Comparison of ENCODE assay signal across 19 cellular contexts in genomic region chr11:40380871-40381270, GRCh38.
DNase-seq lines count a peak whose midpoint lies in the region; ATAC-seq, FAIRE-seq and TF ChIP-seq lines count a peak whose summit lies in the region.
"Had no signal": no experiment of that assay in that cellular context is flagged by ENCODE, and none has a peak within 500 bp of the region (broad histone marks: within the 10 kb centered on the region; RNA-seq: fewer than 3 reads in every experiment).

No MANE protein-coding gene starts in this region.

- H3K27ac ChIP-seq in IMR-90 (ENCODE audit: insufficient read depth, low read length): no peak overlapping the region
- H3K27ac ChIP-seq in right lobe of liver: no peak overlapping the region

- H3K4me2 ChIP-seq in IMR-90 (ENCODE audit: low read depth, low read length): no peak overlapping the region
- H3K4me2 ChIP-seq: GM23338 had no signal

- H2BK120ac ChIP-seq in IMR-90 (ENCODE audit: low read depth, low read length): no peak overlapping the region

- no peak overlapping the region for H3K23ac ChIP-seq in IMR-90 (ENCODE audit: low read depth, low read length)

- no peak overlapping the region for H2BK5ac ChIP-seq in IMR-90 (ENCODE audit: low read depth, low read length, poor library complexity, severe bottlenecking)

- no peak for TF ChIP-seq POLR2A in IMR-90 (IDR thresholded peaks at IDR 0.05; ENCODE audit: low read depth, low read length)
- TF ChIP-seq POLR2A in right lobe of liver (IDR thresholded peaks at IDR 0.05): no peak

- no peak overlapping the region for H2AFZ ChIP-seq in IMR-90 (replicated peaks; ENCODE audit: low read length, poor library complexity)
- H2AFZ ChIP-seq: GM23338 had no signal

- dilution Hi-C loops in IMR-90 (cut with HindIII; ENCODE audit: low sequenced_read_pairs, unreplicated experiment): no loop called here

- POLR2A ChIA-PET in IMR-90 (lab: Charles Lee; ENCODE audit: unreplicated experiment): no interaction called here

- no TSS peak for BruUV-seq in IMR-90 (replicated peaks; lab: Mats Ljungman, UMichigan)

- in situ Hi-C loops in IMR-90 (cut with MboI; ENCODE audit: low sequenced_read_pairs): no loop called here

- no peak overlapping the region for H2BK20ac ChIP-seq in IMR-90 (ENCODE audit: low read depth, low read length)

- intact Hi-C loops in IMR-90 (cut with micrococcal nuclease) (no loop called here), right lobe of liver (cut with DNase I) (no loop called here)

- no peaks in the 10 kb centered on the region for H3K9me1 ChIP-seq in IMR-90 (ENCODE audit: insufficient read depth, low read length)

- WGBS in IMR-90 (ENCODE audit: extremely low coverage in 2 of 2, insufficient read length in 1 of 2), 2 experiments: no CpG with 5 or more reads among the region's 5 CpGs
- 71% methylated on average over 5 of the region's 5 CpGs for WGBS in right lobe of liver (ENCODE audit: insufficient coverage, low coverage, low lambda C conversion rate, missing lambda C conversion rate)

- ATAC-seq in IMR-90 (ENCODE audit: low read depth): no peak
- peak in 3 of 4 donors; percentile 22 to 33 (median 32) for ATAC-seq in right lobe of liver
- no peak for ATAC-seq in GM19397 (IDR thresholded peaks at IDR 0.05; ENCODE audit: unreplicated experiment)
- ATAC-seq: GM23338 had no signal

- H3K79me1 ChIP-seq in IMR-90 (ENCODE audit: low read depth in 1 of 2, low read length in 2 of 2): no peaks in the 10 kb centered on the region

- no peak overlapping the region for H2AK9ac ChIP-seq in IMR-90 (replicated peaks; ENCODE audit: low read depth, low read length, poor library complexity)

- H2BK15ac ChIP-seq in IMR-90 (ENCODE audit: low read depth, low read length): no peak overlapping the region

- no peak overlapping the region for H3K4me3 ChIP-seq in IMR-90 (ENCODE audit: insufficient read depth, low read depth, low read length)
- H3K4me3 ChIP-seq in fibroblast of mammary gland (ENCODE audit: control insufficient read depth, low read depth, low read length): no peak overlapping the region
- no peak overlapping the region for H3K4me3 ChIP-seq in right lobe of liver
- H3K4me3 ChIP-seq: GM23338 had no signal

- TF ChIP-seq CTCF in IMR-90 (conservative IDR thresholded peaks at IDR 0.05; ENCODE audit: low read depth, low read length) (no peak), fibroblast of mammary gland (conservative IDR thresholded peaks at IDR 0.05; ENCODE audit: control insufficient read depth, insufficient read depth, low read depth, low read length) (no peak), right lobe of liver (IDR thresholded peaks at IDR 0.05) (no peak)

- no peak overlapping the region for H2AK5ac ChIP-seq in IMR-90 (ENCODE audit: low read depth, low read length)

- no peak for FAIRE-seq in urothelium cell line (lab: Jason Lieb, UNC)
- FAIRE-seq: A204.1, D721Med, G401.6, GM12891, H54 had no signal

- DNase-seq in IMR-90 (no peak), fibroblast of mammary gland (ENCODE audit: low read depth) (peak; percentile 19), right lobe of liver (no peak), NK-92 (lab: John Stamatoyannopoulos, UW; ENCODE audit: unreplicated experiment) (no peak), Kasumi-1 (lab: John Stamatoyannopoulos, UW) (no peak), urothelium cell line (ENCODE audit: low spot score) (no peak)
- DNase-seq: ACHN; BE2C; C1 segment of cervical spinal cord; Caco-2; CD4-positive, CD25-positive, alpha-beta regulatory T cell; CD8-positive, alpha-beta memory T cell had no signal

- CTCF ChIA-PET in IMR-90 (lab: Yijun Ruan, JAX): no interaction called here

- no peak for TF ChIP-seq RAD21 in IMR-90 (IDR thresholded peaks at IDR 0.05; ENCODE audit: low read length)

- no peak overlapping the region for H3K9ac ChIP-seq in IMR-90 (ENCODE audit: low read depth, low read length)

- no peak overlapping the region for H4K5ac ChIP-seq in IMR-90 (ENCODE audit: low read depth, low read length)

- no peak overlapping the region for H3K14ac ChIP-seq in IMR-90 (replicated peaks; ENCODE audit: low read depth, low read length)

- no peak overlapping the region for H3K18ac ChIP-seq in IMR-90 (ENCODE audit: low read depth, low read length)

- H4K20me1 ChIP-seq in IMR-90 (ENCODE audit: insufficient read depth, low read length): no peaks in the 10 kb centered on the region

- H3K9me3 ChIP-seq in IMR-90 (ENCODE audit: control insufficient read depth, insufficient read depth, low read length) (no peaks in the 10 kb centered on the region), right lobe of liver (no peaks in the 10 kb centered on the region)
- H3K9me3 ChIP-seq: BE2C, Caco-2 had no signal

- H3K36me3 ChIP-seq in IMR-90 (ENCODE audit: control insufficient read depth, insufficient read depth, low read length): no peaks in the 10 kb centered on the region
- no peaks in the 10 kb centered on the region for H3K36me3 ChIP-seq in right lobe of liver
- H3K36me3 ChIP-seq: BE2C had no signal

- H3K4ac ChIP-seq in IMR-90 (ENCODE audit: low read depth, low read length): no peak overlapping the region

- no peaks in the 10 kb centered on the region for H3K4me1 ChIP-seq in IMR-90 (ENCODE audit: control insufficient read depth, insufficient read depth, low read length)
- H3K4me1 ChIP-seq in right lobe of liver: peaks cover 0 to 8% (median 2%) of the 10 kb centered on the region in 4 donors
- H3K4me1 ChIP-seq: BE2C, Caco-2 had no signal

- H4K8ac ChIP-seq in IMR-90 (ENCODE audit: low read depth in 2 of 2, low read length in 2 of 2): no peak overlapping the region

- no peak overlapping the region for H4K91ac ChIP-seq in IMR-90 (ENCODE audit: insufficient read depth, low read depth, low read length)

- no peaks in the 10 kb centered on the region for H3K27me3 ChIP-seq in IMR-90 (ENCODE audit: control insufficient read depth, insufficient read depth, low read length)
- no peaks in the 10 kb centered on the region for H3K27me3 ChIP-seq in right lobe of liver
- H3K27me3 ChIP-seq: BE2C had no signal

- H3K56ac ChIP-seq in IMR-90 (ENCODE audit: extremely low read depth, insufficient read depth, low read length): no peak overlapping the region

TF ChIP-seq in IMR-90, 13 proteins besides CTCF, POLR2A, EP300 and RAD21:
- TF ChIP-seq ELK1 (IDR thresholded peaks at IDR 0.05; ENCODE audit: borderline replicate concordance, low read depth, low read length) (no peak), CEBPB (IDR thresholded peaks at IDR 0.05; ENCODE audit: low read depth, low read length) (peak; percentile 92)

Comparison
In these comparisons a context has a peak if more than half of its experiments do, and no peak if none do; other contexts are left out.
1. ATAC-seq: peak in right lobe of liver (3 of 4); none in IMR-90 (single experiment) and GM19397 (single experiment).